ENCODE assay signal across 25 cellular contexts in genomic region chr4:174775366-174775765, GRCh38. TPM values are rescaled to one million over a fixed set of nuclear protein-coding genes. Genes with fewer than 3 reads are reported as not detected.
DNase-seq lines count a peak whose midpoint lies in the region; ATAC-seq, FAIRE-seq and TF ChIP-seq lines count a peak whose summit lies in the region.
"Had no signal": no experiment of that assay in that cellular context is flagged by ENCODE, and none has a peak within 500 bp of the region (broad histone marks: within the 10 kb centered on the region; RNA-seq: fewer than 3 reads in every experiment).

No MANE protein-coding gene starts in this region.

- no peaks in the 10 kb centered on the region for H3K9me1 ChIP-seq in K562 (ENCODE audit: control insufficient read depth, insufficient read depth, low read length)

- H3K79me2 ChIP-seq in K562 (ENCODE audit: control insufficient read depth, insufficient read depth, low read length) = no peaks in the 10 kb centered on the region

- no peak for FAIRE-seq in K562 (lab: Jason Lieb, UNC)
- FAIRE-seq: A549, GM12891, GM18507 had no signal

- H2AFZ ChIP-seq in K562 (ENCODE audit: low read depth, low read length) = no peak overlapping the region; the same call in 1 of the 2 replicates

- no peak for TF ChIP-seq RAD21 in K562 (CRISPR knock-in tag; conservative IDR thresholded peaks at IDR 0.05 in 1 of 2, IDR thresholded peaks at IDR 0.05 in 1 of 2)

- no peak for TF ChIP-seq POLR2A in K562 (conservative IDR thresholded peaks at IDR 0.05)

- BruUV-seq in Caco-2 (replicated peaks; lab: Mats Ljungman, UMichigan) = no TSS peak
- no TSS peak for BruUV-seq in K562 (replicated peaks; lab: Mats Ljungman, UMichigan)

- H3K9me3 ChIP-seq in Caco-2 = no peaks in the 10 kb centered on the region
- H3K9me3 ChIP-seq in K562 (replicated peaks; ENCODE audit: control insufficient read depth, insufficient read depth, low read depth, low read length) = no peaks in the 10 kb centered on the region
- H3K9me3 ChIP-seq: A549; BLaER1 treated with 17β-estradiol and CSF1 and Interleukin-3, amounts not matched to agents 10 nM and 100 nM had no signal

- H3K36me3 Mint-ChIP-seq in Caco-2 (ENCODE audit: insufficient read depth, unreplicated experiment) = no peaks in the 10 kb centered on the region
- no peaks in the 10 kb centered on the region for H3K36me3 Mint-ChIP-seq in activated T-helper 17 cell treated with anti-CD3 and anti-CD28 coated beads, Interleukin-2, amount 50 U/mL, for 72 hours (ENCODE audit: low read depth)
- H3K36me3 Mint-ChIP-seq: CD8-positive, alpha-beta T cell had no signal

- peaks cover 2% of the 10 kb centered on the region for H3K27me3 Mint-ChIP-seq in Caco-2 (ENCODE audit: insufficient read depth, unreplicated experiment)
- H3K27me3 Mint-ChIP-seq in activated T-helper 17 cell treated with anti-CD3 and anti-CD28 coated beads, Interleukin-2, amount 50 U/mL, for 72 hours = no peaks in the 10 kb centered on the region
- H3K27me3 Mint-ChIP-seq: B cell; CD4-positive, alpha-beta T cell had no signal

- no peak for TF ChIP-seq EP300 in K562 (IDR thresholded peaks at IDR 0.05; ENCODE audit: low read length)

- H3K27ac ChIP-seq in K562 (ENCODE audit: extremely low read depth, low read depth, low read length) (no peak overlapping the region), foreskin keratinocyte (no peak overlapping the region)
- H3K27ac ChIP-seq: A549; BLaER1 treated with 17β-estradiol and CSF1 and Interleukin-3, amounts not matched to agents 10 nM and 100 nM; C4-2B had no signal

- no peak overlapping the region for H3K27ac Mint-ChIP-seq in Caco-2 (ENCODE audit: unreplicated experiment)
- H3K27ac Mint-ChIP-seq in activated T-helper 17 cell treated with anti-CD3 and anti-CD28 coated beads, Interleukin-2, amount 50 U/mL, for 72 hours = no peak overlapping the region
- H3K27ac Mint-ChIP-seq: B cell; CD4-positive, alpha-beta T cell; CD8-positive, alpha-beta T cell had no signal

- H3K27me3 ChIP-seq in Caco-2 (replicated peaks; ENCODE audit: control insufficient read depth, insufficient read depth, low read length) (no peaks in the 10 kb centered on the region), K562 (ENCODE audit: control insufficient read depth in 2 of 2, insufficient read depth in 2 of 2, low read length in 2 of 2) (no peaks in the 10 kb centered on the region), foreskin keratinocyte (no peaks in the 10 kb centered on the region)
- H3K27me3 ChIP-seq: BLaER1 treated with 17β-estradiol and CSF1 and Interleukin-3, amounts not matched to agents 10 nM and 100 nM had no signal

- POLR2A ChIA-PET in Caco-2 (lab: Charles Lee) = no interaction called here
- POLR2A ChIA-PET in K562 (lab: Yijun Ruan, JAX) = no interaction called here

- H3K36me3 ChIP-seq in Caco-2 (ENCODE audit: control insufficient read depth, insufficient read depth, low read length) = no peaks in the 10 kb centered on the region
- H3K36me3 ChIP-seq in K562 (ENCODE audit: control insufficient read depth, insufficient read depth, low read length) = no peaks in the 10 kb centered on the region
- H3K36me3 ChIP-seq: BLaER1 treated with 17β-estradiol and CSF1 and Interleukin-3, amounts not matched to agents 10 nM and 100 nM had no signal

- H3K4me2 ChIP-seq in K562 (ENCODE audit: insufficient read depth, low read length) = no peak overlapping the region
- H3K4me2 ChIP-seq: A549; BLaER1 treated with 17β-estradiol and CSF1 and Interleukin-3, amounts not matched to agents 10 nM and 100 nM had no signal

- H3K4me3 Mint-ChIP-seq in Caco-2 (ENCODE audit: unreplicated experiment) = peak overlapping the region; percentile 2
- H3K4me3 Mint-ChIP-seq in activated T-helper 17 cell treated with anti-CD3 and anti-CD28 coated beads, Interleukin-2, amount 50 U/mL, for 72 hours = no peak overlapping the region
- H3K4me3 Mint-ChIP-seq: B cell; CD4-positive, alpha-beta T cell; CD8-positive, alpha-beta T cell had no signal

- intact Hi-C loops in Caco-2 (cut with micrococcal nuclease; ENCODE audit: unreplicated experiment) (no loop called here), K562 (cut with micrococcal nuclease) (no loop called here)

- WGBS in K562 (ENCODE audit: insufficient coverage, low coverage, missing lambda C conversion rate) = 0% methylated on average over 1 of the region's 1 CpG

- H3K4me3 ChIP-seq in Caco-2 (ENCODE audit: low read depth, low read length) (no peak overlapping the region), K562 (no peak overlapping the region)
- H3K4me3 ChIP-seq: A549; BLaER1 treated with 17β-estradiol and CSF1 and Interleukin-3, amounts not matched to agents 10 nM and 100 nM had no signal

- in situ Hi-C loops in K562 (cut with MboI) = no loop called here

- H4K20me1 ChIP-seq in K562 (replicated peaks; ENCODE audit: control insufficient read depth, insufficient read depth, low read length) = no peaks in the 10 kb centered on the region
- H4K20me1 ChIP-seq: BLaER1 treated with 17β-estradiol and CSF1 and Interleukin-3, amounts not matched to agents 10 nM and 100 nM had no signal

- H3K9me3 Mint-ChIP-seq in Caco-2 (ENCODE audit: unreplicated experiment) = peaks cover 12% of the 10 kb centered on the region
- H3K9me3 Mint-ChIP-seq in activated T-helper 17 cell treated with anti-CD3 and anti-CD28 coated beads, Interleukin-2, amount 50 U/mL, for 72 hours = no peaks in the 10 kb centered on the region
- H3K9me3 Mint-ChIP-seq: CD8-positive, alpha-beta T cell had no signal

- DNase-seq in Caco-2 (no peak), K562 (ENCODE audit: extremely low read depth in 1 of 4, low spot score in 3 of 4) (peak in 2 of 4 experiments; percentile 10 to 15), foreskin keratinocyte (no peak)
- no peak for DNase-seq in activated effector memory CD4-positive, alpha-beta T cell treated with Interleukin-2 at 50 U/mL for 16 hours
- DNase-seq: 8988T; AML-193; CD4-positive, alpha-beta T cell; DMS 273 treated with DMSO at 0.1 percent for 48 hours; DMS153; DMS53; DMS79; DND-41; EL; GDM1 had no signal

- ATAC-seq in K562 (no peak), foreskin keratinocyte (no peak)
- ATAC-seq in activated T-helper 17 cell treated with anti-CD3 and anti-CD28 coated beads, Interleukin-2, amount 50 U/mL, for 72 hours (replicated peaks) = no peak
- ATAC-seq: A549; CD8-positive, alpha-beta T cell had no signal

- H3K9ac ChIP-seq in K562 (ENCODE audit: insufficient read depth in 1 of 2, low read depth in 2 of 2, low read length in 2 of 2) = no peak overlapping the region
- H3K9ac ChIP-seq: BLaER1 treated with 17β-estradiol and CSF1 and Interleukin-3, amounts not matched to agents 10 nM and 100 nM had no signal

- H3K4me1 ChIP-seq in Caco-2 (peaks cover 20% of the 10 kb centered on the region), K562 (replicated peaks in 1 of 2; ENCODE audit: control insufficient read depth in 2 of 2, insufficient read depth in 2 of 2, low read length in 2 of 2) (peaks cover 0 to 8% of the 10 kb centered on the region in 2 experiments; a peak in 2 of 5 replicates), foreskin keratinocyte (no peaks in the 10 kb centered on the region)
- H3K4me1 ChIP-seq: A549; BLaER1 treated with 17β-estradiol and CSF1 and Interleukin-3, amounts not matched to agents 10 nM and 100 nM had no signal

- CTCF ChIA-PET in Caco-2 (lab: Charles Lee) (no interaction called here), K562 (lab: Yijun Ruan, JAX; ENCODE audit: low intra/inter-chr PET ratio) (no interaction called here)

- H3K4me1 Mint-ChIP-seq in Caco-2 (ENCODE audit: low read depth, unreplicated experiment) = peaks cover 28% of the 10 kb centered on the region
- no peaks in the 10 kb centered on the region for H3K4me1 Mint-ChIP-seq in activated T-helper 17 cell treated with anti-CD3 and anti-CD28 coated beads, Interleukin-2, amount 50 U/mL, for 72 hours
- H3K4me1 Mint-ChIP-seq: B cell had no signal

- no peak for TF ChIP-seq CTCF in Caco-2 (IDR thresholded peaks at IDR 0.05; ENCODE audit: insufficient read depth in 1 of 2, low read depth in 1 of 2, low read length in 1 of 2, severe bottlenecking in 1 of 2, unreplicated experiment in 1 of 2)
- no peak for TF ChIP-seq CTCF in K562 (IDR thresholded peaks at IDR 0.05 in 2 of 3, conservative IDR thresholded peaks at IDR 0.05 in 1 of 3; ENCODE audit: insufficient read depth in 2 of 3, low read depth in 1 of 3, low read length in 3 of 3)
- no peak for TF ChIP-seq CTCF in foreskin keratinocyte (conservative IDR thresholded peaks at IDR 0.05)

TF ChIP-seq in K562, 482 proteins besides CTCF, POLR2A, EP300 and RAD21 (continues in another document):
- TF ChIP-seq SMARCA4 (IDR thresholded peaks at IDR 0.05) (0 out of 2 replicates have a peak, but pooled peaks have one; percentile 27), TEAD4 (IDR thresholded peaks at IDR 0.05; ENCODE audit: low read length) (peak; percentile 46; the same call in 1 of the 2 replicates), TEAD4 (CRISPR knock-in tag; IDR thresholded peaks at IDR 0.05; ENCODE audit: borderline replicate concordance) (no peak)

RNA-seq across cellular contexts. Expression of gene GLRA3, which starts 53.7 kb away (rescaled TPM):
- total RNA-seq in Caco-2 (2022) = not detected in 2 replicates
- 0.12 and 0.63 TPM in 2 replicates for total RNA-seq in K562 (2011; cell fraction: chromatin; rRNA removed; ENCODE audit: low replicate concordance)
- 0.17 TPM in 1 of 2 replicates, not detected in the other for total RNA-seq in K562 (2011; cell fraction: nucleolus; rRNA removed)
- 0.08 and 0.15 TPM in 2 replicates for total RNA-seq in K562 (2011; cell fraction: nucleoplasm; rRNA removed)
- total RNA-seq in K562 (2014; rRNA removed) = 0.04 TPM in 1 of 2 replicates, not detected in the other
- 0.07 and 0.29 TPM in 2 replicates for total RNA-seq in K562 (2014; rRNA removed; fragmentation: Illumina TruSeq; extraction: Trizol)
- total RNA-seq in K562 (2015; rRNA removed; fragmentation: Illumina TruSeq; extraction: Trizol) = 0.04 and 0.07 TPM in 2 replicates
- 0.11 TPM in 1 of 2 replicates, not detected in the other for total RNA-seq in K562 (2021)
- polyA plus RNA-seq in K562 (2011; rRNA removed) = 0.11 and 0.14 TPM in 2 replicates
- polyA plus RNA-seq in K562 (2011; cell fraction: cytosol; rRNA removed) = 0.01 TPM in 2 replicates
- 0.03 TPM in 2 replicates for polyA plus RNA-seq in K562 (2011; cell fraction: nucleus; rRNA removed)
- polyA plus RNA-seq in K562 (2012) = 0.05 and 0.06 TPM in 2 replicates
- 0.01 and 0.06 TPM in 2 replicates for polyA plus RNA-seq in K562 (2014; fragmentation: Illumina TruSeq; extraction: Trizol)
- polyA plus RNA-seq in K562 (2014; fragmentation: Nextera tagmentation; extraction: Ambion mirVana) = under 1 TPM; 0.08 to 0.10 TPM
- polyA plus RNA-seq in K562 (2014; rRNA removed) = 0.07 and 0.08 TPM in 2 replicates
- 0.07 and 0.12 TPM in 2 replicates for polyA minus RNA-seq in K562 (2011; rRNA and poly(A)+ RNA removed)
- polyA minus RNA-seq in K562 (2011; cell fraction: cytosol; rRNA and poly(A)+ RNA removed) = not detected in 2 replicates
- 0.11 and 0.13 TPM in 2 replicates for polyA minus RNA-seq in K562 (2011; cell fraction: nucleus; rRNA and poly(A)+ RNA removed)
- not detected for total RNA-seq in activated T-helper 17 cell treated with anti-CD3 and anti-CD28 coated beads, Interleukin-2, amount 50 U/mL, for 72 hours
- total RNA-seq in foreskin keratinocyte = not detected in 2 replicates
- polyA plus RNA-seq in foreskin keratinocyte = not detected in 2 replicates
- total RNA-seq: CD4-positive, alpha-beta T cell; CD8-positive, alpha-beta T cell; Daoy; G401 had no signal
- polyA plus RNA-seq: BJ had no signal
